ENCODE assay signal across 1 cellular context in genomic region chr6:169292340-169293124, GRCh38.
TF ChIP-seq lines count a peak whose summit lies in the region.

No MANE protein-coding gene starts in this region.

TF ChIP-seq in HepG2, 621 proteins besides CTCF, POLR2A, EP300 and RAD21 (continued from another document and continues in another):
- TF ChIP-seq SALL1 (CRISPR knock-in tag; IDR thresholded peaks at IDR 0.05) (peak; percentile 100), NRL (CRISPR knock-in tag; IDR thresholded peaks at IDR 0.05; ENCODE audit: borderline replicate concordance) (0 out of 2 replicates have a peak, but pooled peaks have one; percentile 20), ZNF557 (CRISPR knock-in tag; IDR thresholded peaks at IDR 0.05) (0 out of 2 replicates have a peak, but pooled peaks have one; percentile 66), CHD2 (IDR thresholded peaks at IDR 0.05; ENCODE audit: low read depth, low read length) (no peak), ZNF460 (CRISPR knock-in tag; IDR thresholded peaks at IDR 0.05; ENCODE audit: borderline replicate concordance) (no peak; the same call in 1 of the 2 replicates), HOXD1 (CRISPR knock-in tag; IDR thresholded peaks at IDR 0.05) (no peak), HOXA3 (CRISPR knock-in tag; IDR thresholded peaks at IDR 0.05) (peak; percentile 90), PHF8 (CRISPR knock-in tag; IDR thresholded peaks at IDR 0.05) (peak; percentile 27; the same call in 1 of the 2 replicates), TARDBP (CRISPR knock-in tag; IDR thresholded peaks at IDR 0.05) (peak; percentile 91), GATAD2A (CRISPR knock-in tag; IDR thresholded peaks at IDR 0.05) (peak; percentile 99), ZNF543 (CRISPR knock-in tag; IDR thresholded peaks at IDR 0.05) (0 out of 2 replicates have a peak, but pooled peaks have one; percentile 60), TFAP4 (IDR thresholded peaks at IDR 0.05; ENCODE audit: borderline replicate concordance, low read depth) (peak; percentile 32; the same call in 1 of the 2 replicates), RBAK (CRISPR knock-in tag; IDR thresholded peaks at IDR 0.05) (no peak), GATA4 (IDR thresholded peaks at IDR 0.05; ENCODE audit: borderline replicate concordance, low read depth) (peak; percentile 85; the same call in 1 of the 2 replicates), ZNF331 (CRISPR knock-in tag; IDR thresholded peaks at IDR 0.05) (peak; percentile 80), NCOA5 (CRISPR knock-in tag; IDR thresholded peaks at IDR 0.05) (no peak), ZNF292 (CRISPR knock-in tag; IDR thresholded peaks at IDR 0.05; ENCODE audit: borderline replicate concordance, low read depth) (peak; percentile 98), NCOA2 (CRISPR knock-in tag; IDR thresholded peaks at IDR 0.05) (peak; percentile 97), ZNF761 (CRISPR knock-in tag; conservative IDR thresholded peaks at IDR 0.05) (peak; percentile 91), PAXIP1 (CRISPR knock-in tag; conservative IDR thresholded peaks at IDR 0.05) (peak; percentile 92), HIVEP1 (CRISPR knock-in tag; IDR thresholded peaks at IDR 0.05) (peak; percentile 83; the same call in 1 of the 2 replicates), MTA1 (CRISPR knock-in tag; IDR thresholded peaks at IDR 0.05; ENCODE audit: borderline replicate concordance) (peak; percentile 93; the same call in 1 of the 2 replicates), ZNF513 (CRISPR knock-in tag; conservative IDR thresholded peaks at IDR 0.05) (no peak), SATB2 (CRISPR knock-in tag; IDR thresholded peaks at IDR 0.05) (no peak), DRAP1 (CRISPR knock-in tag; IDR thresholded peaks at IDR 0.05) (peak; percentile 45; the same call in 1 of the 2 replicates), ZBTB7A (CRISPR knock-in tag; IDR thresholded peaks at IDR 0.05) (peak; percentile 90; the same call in 1 of the 2 replicates), SAFB2 (CRISPR knock-in tag; IDR thresholded peaks at IDR 0.05; ENCODE audit: borderline replicate concordance, low read depth) (no peak), TCF7 (IDR thresholded peaks at IDR 0.05; ENCODE audit: low read depth) (peak; percentile 95), ZBTB20 (CRISPR knock-in tag; IDR thresholded peaks at IDR 0.05; ENCODE audit: borderline replicate concordance, low read depth) (peak; percentile 55; the same call in 1 of the 2 replicates), SOX6 (IDR thresholded peaks at IDR 0.05) (no peak), SOX6 (CRISPR knock-in tag; IDR thresholded peaks at IDR 0.05) (peak; percentile 97), IKZF1 (IDR thresholded peaks at IDR 0.05) (no peak), ZNF670 (CRISPR knock-in tag; IDR thresholded peaks at IDR 0.05; ENCODE audit: borderline replicate concordance) (no peak), NFIB (CRISPR knock-in tag; IDR thresholded peaks at IDR 0.05; ENCODE audit: borderline replicate concordance) (no peak)
- TF ChIP-seq, protein P1, sequence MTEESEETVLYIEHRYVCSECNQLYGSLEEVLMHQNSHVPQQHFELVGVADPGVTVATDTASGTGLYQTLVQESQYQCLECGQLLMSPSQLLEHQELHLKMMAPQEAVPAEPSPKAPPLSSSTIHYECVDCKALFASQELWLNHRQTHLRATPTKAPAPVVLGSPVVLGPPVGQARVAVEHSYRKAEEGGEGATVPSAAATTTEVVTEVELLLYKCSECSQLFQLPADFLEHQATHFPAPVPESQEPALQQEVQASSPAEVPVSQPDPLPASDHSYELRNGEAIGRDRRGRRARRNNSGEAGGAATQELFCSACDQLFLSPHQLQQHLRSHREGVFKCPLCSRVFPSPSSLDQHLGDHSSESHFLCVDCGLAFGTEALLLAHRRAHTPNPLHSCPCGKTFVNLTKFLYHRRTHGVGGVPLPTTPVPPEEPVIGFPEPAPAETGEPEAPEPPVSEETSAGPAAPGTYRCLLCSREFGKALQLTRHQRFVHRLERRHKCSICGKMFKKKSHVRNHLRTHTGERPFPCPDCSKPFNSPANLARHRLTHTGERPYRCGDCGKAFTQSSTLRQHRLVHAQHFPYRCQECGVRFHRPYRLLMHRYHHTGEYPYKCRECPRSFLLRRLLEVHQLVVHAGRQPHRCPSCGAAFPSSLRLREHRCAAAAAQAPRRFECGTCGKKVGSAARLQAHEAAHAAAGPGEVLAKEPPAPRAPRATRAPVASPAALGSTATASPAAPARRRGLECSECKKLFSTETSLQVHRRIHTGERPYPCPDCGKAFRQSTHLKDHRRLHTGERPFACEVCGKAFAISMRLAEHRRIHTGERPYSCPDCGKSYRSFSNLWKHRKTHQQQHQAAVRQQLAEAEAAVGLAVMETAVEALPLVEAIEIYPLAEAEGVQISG (CRISPR knock-in tag; IDR thresholded peaks at IDR 0.05): peak; percentile 74
- TF ChIP-seq, protein P2, sequence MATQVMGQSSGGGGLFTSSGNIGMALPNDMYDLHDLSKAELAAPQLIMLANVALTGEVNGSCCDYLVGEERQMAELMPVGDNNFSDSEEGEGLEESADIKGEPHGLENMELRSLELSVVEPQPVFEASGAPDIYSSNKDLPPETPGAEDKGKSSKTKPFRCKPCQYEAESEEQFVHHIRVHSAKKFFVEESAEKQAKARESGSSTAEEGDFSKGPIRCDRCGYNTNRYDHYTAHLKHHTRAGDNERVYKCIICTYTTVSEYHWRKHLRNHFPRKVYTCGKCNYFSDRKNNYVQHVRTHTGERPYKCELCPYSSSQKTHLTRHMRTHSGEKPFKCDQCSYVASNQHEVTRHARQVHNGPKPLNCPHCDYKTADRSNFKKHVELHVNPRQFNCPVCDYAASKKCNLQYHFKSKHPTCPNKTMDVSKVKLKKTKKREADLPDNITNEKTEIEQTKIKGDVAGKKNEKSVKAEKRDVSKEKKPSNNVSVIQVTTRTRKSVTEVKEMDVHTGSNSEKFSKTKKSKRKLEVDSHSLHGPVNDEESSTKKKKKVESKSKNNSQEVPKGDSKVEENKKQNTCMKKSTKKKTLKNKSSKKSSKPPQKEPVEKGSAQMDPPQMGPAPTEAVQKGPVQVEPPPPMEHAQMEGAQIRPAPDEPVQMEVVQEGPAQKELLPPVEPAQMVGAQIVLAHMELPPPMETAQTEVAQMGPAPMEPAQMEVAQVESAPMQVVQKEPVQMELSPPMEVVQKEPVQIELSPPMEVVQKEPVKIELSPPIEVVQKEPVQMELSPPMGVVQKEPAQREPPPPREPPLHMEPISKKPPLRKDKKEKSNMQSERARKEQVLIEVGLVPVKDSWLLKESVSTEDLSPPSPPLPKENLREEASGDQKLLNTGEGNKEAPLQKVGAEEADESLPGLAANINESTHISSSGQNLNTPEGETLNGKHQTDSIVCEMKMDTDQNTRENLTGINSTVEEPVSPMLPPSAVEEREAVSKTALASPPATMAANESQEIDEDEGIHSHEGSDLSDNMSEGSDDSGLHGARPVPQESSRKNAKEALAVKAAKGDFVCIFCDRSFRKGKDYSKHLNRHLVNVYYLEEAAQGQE (IDR thresholded peaks at IDR 0.05; ENCODE audit: borderline replicate concordance in 1 of 2, low read depth in 1 of 2, low read length in 2 of 2): peak in 1 of 2 experiments; percentile 56; a peak in 1 of 4 replicates
- TF ChIP-seq, protein P3, sequence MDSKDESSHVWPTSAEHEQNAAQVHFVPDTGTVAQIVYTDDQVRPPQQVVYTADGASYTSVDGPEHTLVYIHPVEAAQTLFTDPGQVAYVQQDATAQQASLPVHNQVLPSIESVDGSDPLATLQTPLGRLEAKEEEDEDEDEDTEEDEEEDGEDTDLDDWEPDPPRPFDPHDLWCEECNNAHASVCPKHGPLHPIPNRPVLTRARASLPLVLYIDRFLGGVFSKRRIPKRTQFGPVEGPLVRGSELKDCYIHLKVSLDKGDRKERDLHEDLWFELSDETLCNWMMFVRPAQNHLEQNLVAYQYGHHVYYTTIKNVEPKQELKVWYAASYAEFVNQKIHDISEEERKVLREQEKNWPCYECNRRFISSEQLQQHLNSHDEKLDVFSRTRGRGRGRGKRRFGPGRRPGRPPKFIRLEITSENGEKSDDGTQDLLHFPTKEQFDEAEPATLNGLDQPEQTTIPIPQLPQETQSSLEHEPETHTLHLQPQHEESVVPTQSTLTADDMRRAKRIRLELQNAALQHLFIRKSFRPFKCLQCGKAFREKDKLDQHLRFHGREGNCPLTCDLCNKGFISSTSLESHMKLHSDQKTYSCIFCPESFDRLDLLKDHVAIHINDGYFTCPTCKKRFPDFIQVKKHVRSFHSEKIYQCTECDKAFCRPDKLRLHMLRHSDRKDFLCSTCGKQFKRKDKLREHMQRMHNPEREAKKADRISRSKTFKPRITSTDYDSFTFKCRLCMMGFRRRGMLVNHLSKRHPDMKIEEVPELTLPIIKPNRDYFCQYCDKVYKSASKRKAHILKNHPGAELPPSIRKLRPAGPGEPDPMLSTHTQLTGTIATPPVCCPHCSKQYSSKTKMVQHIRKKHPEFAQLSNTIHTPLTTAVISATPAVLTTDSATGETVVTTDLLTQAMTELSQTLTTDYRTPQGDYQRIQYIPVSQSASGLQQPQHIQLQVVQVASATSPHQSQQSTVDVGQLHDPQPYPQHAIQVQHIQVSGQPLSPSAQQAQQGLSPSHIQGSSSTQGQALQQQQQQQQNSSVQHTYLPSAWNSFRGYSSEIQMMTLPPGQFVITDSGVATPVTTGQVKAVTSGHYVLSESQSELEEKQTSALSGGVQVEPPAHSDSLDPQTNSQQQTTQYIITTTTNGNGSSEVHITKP (CRISPR knock-in tag; IDR thresholded peaks at IDR 0.05; ENCODE audit: low read depth): peak; percentile 65
- TF ChIP-seq, protein P4, sequence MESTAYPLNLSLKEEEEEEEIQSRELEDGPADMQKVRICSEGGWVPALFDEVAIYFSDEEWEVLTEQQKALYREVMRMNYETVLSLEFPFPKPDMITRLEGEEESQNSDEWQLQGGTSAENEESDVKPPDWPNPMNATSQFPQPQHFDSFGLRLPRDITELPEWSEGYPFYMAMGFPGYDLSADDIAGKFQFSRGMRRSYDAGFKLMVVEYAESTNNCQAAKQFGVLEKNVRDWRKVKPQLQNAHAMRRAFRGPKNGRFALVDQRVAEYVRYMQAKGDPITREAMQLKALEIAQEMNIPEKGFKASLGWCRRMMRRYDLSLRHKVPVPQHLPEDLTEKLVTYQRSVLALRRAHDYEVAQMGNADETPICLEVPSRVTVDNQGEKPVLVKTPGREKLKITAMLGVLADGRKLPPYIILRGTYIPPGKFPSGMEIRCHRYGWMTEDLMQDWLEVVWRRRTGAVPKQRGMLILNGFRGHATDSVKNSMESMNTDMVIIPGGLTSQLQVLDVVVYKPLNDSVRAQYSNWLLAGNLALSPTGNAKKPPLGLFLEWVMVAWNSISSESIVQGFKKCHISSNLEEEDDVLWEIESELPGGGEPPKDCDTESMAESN (CRISPR knock-in tag; conservative IDR thresholded peaks at IDR 0.05): peak; percentile 77
- TF ChIP-seq, protein P5, sequence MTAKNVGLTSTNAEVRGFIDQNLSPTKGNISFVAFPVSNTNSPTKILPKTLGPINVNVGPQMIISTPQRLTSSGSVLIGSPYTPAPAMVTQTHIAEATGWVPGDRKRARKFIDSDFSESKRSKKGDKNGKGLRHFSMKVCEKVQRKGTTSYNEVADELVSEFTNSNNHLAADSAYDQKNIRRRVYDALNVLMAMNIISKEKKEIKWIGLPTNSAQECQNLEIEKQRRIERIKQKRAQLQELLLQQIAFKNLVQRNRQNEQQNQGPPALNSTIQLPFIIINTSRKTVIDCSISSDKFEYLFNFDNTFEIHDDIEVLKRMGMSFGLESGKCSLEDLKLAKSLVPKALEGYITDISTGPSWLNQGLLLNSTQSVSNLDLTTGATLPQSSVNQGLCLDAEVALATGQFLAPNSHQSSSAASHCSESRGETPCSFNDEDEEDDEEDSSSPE (CRISPR knock-in tag; IDR thresholded peaks at IDR 0.05): no peak
